In the genomic region with DNA sequence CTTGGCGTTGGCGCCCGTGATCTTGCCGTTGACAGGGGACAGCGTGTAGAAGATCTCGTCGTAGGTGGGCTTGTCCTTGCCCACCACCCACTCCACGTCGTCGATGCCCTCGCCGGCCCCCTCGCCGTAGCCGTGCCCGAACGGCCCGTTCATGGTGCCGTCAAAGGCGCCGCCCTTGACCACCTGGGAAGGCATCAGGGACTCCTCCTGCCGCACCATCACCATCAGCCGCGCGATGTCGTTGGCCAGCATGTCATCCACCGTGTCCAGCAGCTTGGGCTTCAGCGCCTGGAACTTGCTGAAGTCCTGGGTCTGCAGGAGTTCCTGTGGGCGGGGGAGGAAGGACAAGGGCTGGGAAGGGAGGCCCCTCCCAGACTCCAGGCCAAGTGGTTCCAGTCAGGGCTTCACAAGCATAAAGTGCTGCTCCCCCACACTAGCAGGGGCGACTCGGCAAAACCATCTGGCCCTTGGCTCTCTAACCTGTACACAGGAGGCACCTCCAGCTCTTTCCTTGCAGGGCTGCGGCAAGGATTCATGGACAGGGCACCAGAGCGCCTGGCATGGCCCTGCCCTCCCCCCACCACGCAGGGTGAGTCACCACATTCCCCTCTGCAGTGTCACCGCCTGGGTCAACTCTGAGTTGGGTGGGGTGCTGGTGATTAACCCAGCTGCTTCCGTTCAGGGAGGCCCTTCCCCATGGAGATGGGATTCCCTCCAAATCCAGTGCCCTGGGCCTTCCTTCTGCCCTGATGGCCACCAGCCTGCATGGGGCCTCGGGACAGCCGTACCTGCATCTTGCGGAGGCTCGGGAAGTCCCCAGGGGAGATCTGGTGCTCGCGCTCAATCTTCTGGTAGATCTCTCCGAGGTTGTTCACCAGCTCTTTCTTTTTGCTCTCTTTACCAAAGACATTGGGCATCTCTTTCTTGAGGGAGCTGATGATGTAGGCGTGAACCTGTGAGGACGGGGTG, we compare ENCODE assay signal across 8 cellular contexts. TPM values are rescaled to one million over a fixed set of nuclear protein-coding genes. Genes with fewer than 3 reads are reported as not detected.
DNase-seq lines count a peak whose midpoint lies in the region; ATAC-seq and TF ChIP-seq lines count a peak whose summit lies in the region.

No MANE protein-coding gene starts in this region.

- DNase-seq in SIG-M5 treated with dmso at 0.1 percent for 504 hours (lab: John Stamatoyannopoulos, UW; ENCODE audit: unreplicated experiment) (peak; percentile 34), SIG-M5 (lab: John Stamatoyannopoulos, UW) (no peak), T-helper 9 cell (peak; percentile 52), dorsolateral prefrontal cortex (peak in 2 of 10 donors; percentile 70 to 79), mesenteric fat pad (ENCODE audit: low spot score) (peak; percentile 94), type B pancreatic cell (ENCODE audit: extremely low spot score, unreplicated experiment) (no peak)

- intact Hi-C loops in dorsolateral prefrontal cortex (cut with DNase I), result no loop called here

- no peaks in the 10 kb centered on the region for H3K27me3 Mint-ChIP-seq in type B pancreatic cell

- ATAC-seq in HG02763 (IDR thresholded peaks at IDR 0.05; ENCODE audit: unreplicated experiment) (no peak), HG03025 (IDR thresholded peaks at IDR 0.05; ENCODE audit: low FRiP score, unreplicated experiment) (no peak)

- H3K27me3 ChIP-seq in dorsolateral prefrontal cortex, result no peaks in the 10 kb centered on the region

- no peak overlapping the region for H3K4me3 Mint-ChIP-seq in type B pancreatic cell

- no peaks in the 10 kb centered on the region for H3K9me3 Mint-ChIP-seq in type B pancreatic cell

- H3K4me3 ChIP-seq in dorsolateral prefrontal cortex, result no peak overlapping the region

- no peaks in the 10 kb centered on the region for H3K36me3 Mint-ChIP-seq in type B pancreatic cell

- H3K27ac Mint-ChIP-seq in type B pancreatic cell, result peak overlapping the region; percentile 73

- peak overlapping the region in 41 of 59 donors; percentile 2 to 92 (median 54) for H3K27ac ChIP-seq in dorsolateral prefrontal cortex

- no peak for TF ChIP-seq CTCF in dorsolateral prefrontal cortex (IDR thresholded peaks at IDR 0.05 in 54 of 56, conservative IDR thresholded peaks at IDR 0.05 in 2 of 56; ENCODE audit: low read depth in 1 of 56, partially characterized antibody in 56 of 56)
- TF ChIP-seq CTCF in type B pancreatic cell (conservative IDR thresholded peaks at IDR 0.05), result no peak

- H3K4me1 Mint-ChIP-seq in type B pancreatic cell (ENCODE audit: unreplicated experiment), result peaks cover 5% of the 10 kb centered on the region

RNA-seq across cellular contexts. Expression of a gene that starts 10.4 kb away (rescaled TPM):
- total RNA-seq in dorsolateral prefrontal cortex (1 to 10 TPM in 5 of 120 experiments, under 1 TPM in 70, not detected in 45; 0.07 to 1.6 (median 0.15) TPM), mesenteric fat pad (0.55 TPM), type B pancreatic cell (ENCODE audit: low replicate concordance) (20.1 and 47.7 TPM in 2 replicates)

RNA-seq across cellular contexts. Expression of a gene that starts 23.6 kb away (rescaled TPM):
- total RNA-seq in dorsolateral prefrontal cortex (10 to 100 TPM; 25.6 to 70.9 (median 43.6) TPM), mesenteric fat pad (95.0 TPM), type B pancreatic cell (ENCODE audit: low replicate concordance) (86.6 and 121 TPM in 2 replicates)

RNA-seq across cellular contexts. Expression of a gene that starts 44.5 kb away (rescaled TPM):
- total RNA-seq in dorsolateral prefrontal cortex (10 to 100 TPM; 21.1 to 40.5 (median 28.6) TPM), mesenteric fat pad (18.5 TPM), type B pancreatic cell (ENCODE audit: low replicate concordance) (35.5 and 50.6 TPM in 2 replicates)

RNA-seq across cellular contexts. Expression of a gene that starts 51.8 kb away (rescaled TPM):
- total RNA-seq in dorsolateral prefrontal cortex (10 to 100 TPM; 26.4 to 59.7 (median 38.5) TPM), mesenteric fat pad (18.2 TPM), type B pancreatic cell (ENCODE audit: low replicate concordance) (8.6 and 20.2 TPM in 2 replicates)

Comparison
In these comparisons a context has a peak if more than half of its experiments do, and no peak if none do; other contexts are left out.
1. DNase-seq: peak in SIG-M5 treated with dmso at 0.1 percent for 504 hours (single experiment), T-helper 9 cell (single experiment) and mesenteric fat pad (single experiment); none in SIG-M5 (single experiment) and type B pancreatic cell (single experiment).